ENCODE assay signal across 1 cellular context in genomic region chr1:204102719-204103118, GRCh38.
TF ChIP-seq lines count a peak whose summit lies in the region.

No MANE protein-coding gene starts in this region.

TF ChIP-seq in GM23338, 12 proteins besides CTCF, POLR2A, EP300 and RAD21 (continued from another document):
- no peak for TF ChIP-seq EZH2phosphoT487 (IDR thresholded peaks at IDR 0.05; ENCODE audit: unreplicated experiment)
TF ChIP-seq in GM23338: peak in this region for 0.
